Comparison of ENCODE assay signal across 8 cellular contexts in genomic region chr6:43798688-43799444, GRCh38. TPM values are rescaled to one million over a fixed set of nuclear protein-coding genes. Genes with fewer than 3 reads are reported as not detected.
DNase-seq lines count a peak whose midpoint lies in the region; ATAC-seq and TF ChIP-seq lines count a peak whose summit lies in the region.

No MANE protein-coding gene starts in this region.

- no peaks in the 10 kb centered on the region for H3K27me3 ChIP-seq in adipocyte (replicated peaks; ENCODE audit: control insufficient read depth, insufficient read depth, low read length)
- H3K27me3 ChIP-seq in dorsolateral prefrontal cortex = no peaks in the 10 kb centered on the region

- no peak overlapping the region for H3K4me3 ChIP-seq in adipocyte (ENCODE audit: low read length)
- no peak overlapping the region for H3K4me3 ChIP-seq in dorsolateral prefrontal cortex

- no peak for TF ChIP-seq CTCF in dorsolateral prefrontal cortex (IDR thresholded peaks at IDR 0.05 in 54 of 56, conservative IDR thresholded peaks at IDR 0.05 in 2 of 56; ENCODE audit: low read depth in 1 of 56, partially characterized antibody in 56 of 56)

- H3K36me3 ChIP-seq in adipocyte (ENCODE audit: control insufficient read depth, insufficient read depth, low read length, severe bottlenecking) = no peaks in the 10 kb centered on the region

- H3K9ac ChIP-seq in adipocyte (ENCODE audit: low read length) = peak overlapping the region; percentile 22

- ATAC-seq in left colon (peak; percentile 95), HG03342 (IDR thresholded peaks at IDR 0.05; ENCODE audit: unreplicated experiment) (no peak)

- DNase-seq in SKM-1 treated with dmso at 0.1 percent for 144 hours (lab: John Stamatoyannopoulos, UW; ENCODE audit: unreplicated experiment) = peak; percentile 16
- DNase-seq in SKM-1 (lab: John Stamatoyannopoulos, UW; ENCODE audit: unreplicated experiment) = no peak
- peak; percentile 67 for DNase-seq in KG1 (lab: John Stamatoyannopoulos, UW)
- peak; percentile 45 for DNase-seq in adipocyte (ENCODE audit: low read depth)
- DNase-seq in left colon = peak; percentile 79 to 96
- no peak for DNase-seq in NCI-H345 treated with DMSO at 0.1 percent for 48 hours (lab: John Stamatoyannopoulos, UW; ENCODE audit: unreplicated experiment)
- no peak for DNase-seq in dorsolateral prefrontal cortex

- intact Hi-C loops in left colon (cut with DNase I, micrococcal nuclease) (no loop called here), dorsolateral prefrontal cortex (cut with DNase I) (no loop called here)

- H3K4me1 ChIP-seq in adipocyte (ENCODE audit: control insufficient read depth, insufficient read depth, low read length) = peaks cover 50% of the 10 kb centered on the region

- H3K9me3 ChIP-seq in adipocyte (ENCODE audit: control insufficient read depth, low read length) = no peaks in the 10 kb centered on the region

- H3K27ac ChIP-seq in dorsolateral prefrontal cortex = peak overlapping the region in 1 of 59 donors; percentile 22

RNA-seq across cellular contexts. Expression of gene VEGFA, which starts 28.9 kb away (rescaled TPM):
- 100 to 1,000 TPM; 107 to 110 TPM for total RNA-seq in left colon
- 100 to 1,000 TPM in 20 of 120 experiments, 10 to 100 TPM in 100; 19.7 to 440 (median 56.8) TPM for total RNA-seq in dorsolateral prefrontal cortex

Comparison
In these comparisons a context has a peak if more than half of its experiments do, and no peak if none do; other contexts are left out.
1. DNase-seq: peak in SKM-1 treated with dmso at 0.1 percent for 144 hours (single experiment), KG1 (single experiment), adipocyte (single experiment) and left colon (2 of 2); none in SKM-1 (single experiment), NCI-H345 treated with DMSO at 0.1 percent for 48 hours (single experiment) and dorsolateral prefrontal cortex (0 of 10).